15 cellular contexts compared by ENCODE assay signal in the genomic region with DNA sequence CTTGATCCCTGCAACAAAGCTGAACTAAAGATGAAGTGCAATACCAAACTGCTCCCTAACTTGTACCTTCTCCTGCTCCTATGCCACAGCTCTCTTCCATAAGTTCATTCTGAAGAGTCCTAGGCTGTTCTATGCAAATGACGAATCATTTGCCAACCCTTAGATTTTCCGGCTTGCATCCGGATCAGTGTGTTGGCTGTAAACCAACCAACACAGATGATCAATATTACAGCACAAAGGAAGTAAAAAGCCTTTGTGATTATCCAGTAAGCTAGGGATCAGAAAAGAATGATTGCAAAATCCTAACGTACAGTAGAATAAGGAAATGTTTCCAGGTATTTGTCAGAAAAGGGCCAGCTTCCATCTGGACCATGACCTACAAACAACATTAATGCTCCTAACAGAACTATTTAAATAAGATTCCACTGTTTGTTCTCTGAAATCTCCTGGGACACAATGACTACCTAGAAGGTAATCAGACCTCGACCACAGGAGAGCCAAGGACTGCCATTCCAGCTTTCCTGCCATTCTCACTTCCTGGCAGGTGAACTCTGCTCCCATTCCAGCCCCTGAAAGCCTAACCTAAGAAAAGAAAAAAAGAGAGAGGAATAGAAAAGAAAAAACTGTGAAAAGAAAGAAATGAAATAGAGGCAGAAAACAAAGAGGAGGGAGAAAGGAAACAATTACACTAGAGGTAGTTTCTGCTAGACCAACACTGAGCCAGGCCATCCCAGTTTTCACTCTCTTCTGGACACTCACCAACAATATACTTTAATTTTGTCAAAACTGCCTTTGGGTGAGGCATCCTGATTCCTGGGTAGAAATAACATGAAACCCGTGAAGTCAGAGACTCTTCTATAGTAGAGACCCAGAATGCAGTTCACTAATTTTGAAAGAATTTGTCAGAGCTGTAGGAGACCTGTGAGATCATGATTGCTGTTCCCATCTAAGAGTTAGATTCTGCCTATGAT. TPM values are rescaled to one million over a fixed set of nuclear protein-coding genes. Genes with fewer than 3 reads are reported as not detected.
DNase-seq lines count a peak whose midpoint lies in the region; ATAC-seq and TF ChIP-seq lines count a peak whose summit lies in the region.
"Had no signal": no experiment of that assay in that cellular context is flagged by ENCODE, and none has a peak within 500 bp of the region (broad histone marks: within the 10 kb centered on the region; RNA-seq: fewer than 3 reads in every experiment).

No MANE protein-coding gene starts in this region.

- POLR2A ChIA-PET in HEK293 (lab: Yijun Ruan, JAX) = no interaction called here

- DNase-seq in NCI-H2029 treated with DMSO at 0.1 percent for 48 hours (lab: John Stamatoyannopoulos, UW) = peak; percentile 73
- peak; percentile 9 to 46 for DNase-seq in dermis microvascular lymphatic vessel endothelial cell (ENCODE audit: low read depth in 2 of 2)
- no peak for DNase-seq in osteoblast (ENCODE audit: insufficient read length, low spot score, missing footprints)
- no peak for DNase-seq in stimulated activated naive CD4-positive, alpha-beta T cell treated with Interleukin-2 at 50 U/mL for 16 hours (lab: John Stamatoyannopoulos, UW)
- no peak for DNase-seq in GM20000 (ENCODE audit: low spot score)
- DNase-seq: activated CD4-positive, alpha-beta T cell treated with anti-CD3 and anti-CD28 coated beads, Interleukin-2, amount 50 U/mL, for 1 hour; effector memory CD8-positive, alpha-beta T cell; left cardiac atrium; NCI-H446; nephron progenitor cell; T-helper 17 cell had no signal

- H3K4me3 ChIP-seq in HEK293 (ENCODE audit: low read depth, low read length) (no peak overlapping the region), osteoblast (ENCODE audit: insufficient read depth, low read length) (peak overlapping the region; percentile 14)

- H3K9me3 ChIP-seq in HEK293 (ENCODE audit: control insufficient read depth, insufficient read depth, low read depth, low read length) = no peaks in the 10 kb centered on the region
- no peaks in the 10 kb centered on the region for H3K9me3 ChIP-seq in osteoblast (ENCODE audit: low read depth, low read length)

- peak overlapping the region; percentile 24 for H2AFZ ChIP-seq in osteoblast (ENCODE audit: low read length)

- no peak for TF ChIP-seq CTCF in HEK293 (tag by site-specific recombination; IDR thresholded peaks at IDR 0.05)
- no peak for TF ChIP-seq CTCF in osteoblast (IDR thresholded peaks at IDR 0.05; ENCODE audit: extremely low read depth, low read depth, low read length)
- TF ChIP-seq CTCF in GM20000 (IDR thresholded peaks at IDR 0.05; ENCODE audit: extremely low read depth, missing control alignments) = no peak

- H3K4me1 ChIP-seq in HEK293 (ENCODE audit: control insufficient read depth, insufficient read depth, low read length) (peaks cover 12% of the 10 kb centered on the region), osteoblast (ENCODE audit: insufficient read depth, low read length) (peaks cover 21% of the 10 kb centered on the region)

- H3K79me2 ChIP-seq in osteoblast (ENCODE audit: insufficient read depth, low read length) = peaks cover 55% of the 10 kb centered on the region

- H3K4me2 ChIP-seq in osteoblast (ENCODE audit: insufficient read depth, low read length) = peak overlapping the region; percentile 25

- H3K27ac ChIP-seq in HEK293 (ENCODE audit: extremely low read depth, low read depth, low read length) = no peak overlapping the region
- peak overlapping the region; percentile 46 for H3K27ac ChIP-seq in osteoblast (ENCODE audit: low read depth, low read length)

- H3K27me3 ChIP-seq in osteoblast (ENCODE audit: insufficient read depth, low read length) = no peaks in the 10 kb centered on the region

- no peaks in the 10 kb centered on the region for H4K20me1 ChIP-seq in osteoblast (ENCODE audit: insufficient read depth, low read length)

- no peak for ATAC-seq in GM21360 (IDR thresholded peaks at IDR 0.05; ENCODE audit: unreplicated experiment)
- ATAC-seq: effector memory CD8-positive, alpha-beta T cell; HCT116; left cardiac atrium; sciatic nerve; T-helper 17 cell had no signal

- CTCF ChIA-PET in HEK293 (lab: Yijun Ruan, JAX) = interaction anchor here (0.7 to 1.6 kb wide), 5 partner anchors 9 to 51 kb away, joined by 3 to 4 read pairs (median 3); no protein-coding TSS in a partner anchor

- no peaks in the 10 kb centered on the region for H3K36me3 ChIP-seq in HEK293 (ENCODE audit: control insufficient read depth in 2 of 2, insufficient read depth in 1 of 2, low read length in 2 of 2)
- no peaks in the 10 kb centered on the region for H3K36me3 ChIP-seq in osteoblast (ENCODE audit: insufficient read depth, low read length)

TF ChIP-seq in HEK293, 187 proteins besides CTCF, POLR2A, EP300 and RAD21:
- no peak for TF ChIP-seq SALL2 (tag by site-specific recombination; IDR thresholded peaks at IDR 0.05; ENCODE audit: borderline replicate concordance)
- peak; percentile 71 for TF ChIP-seq ZBTB20 (tag by site-specific recombination; IDR thresholded peaks at IDR 0.05)
- no peak for TF ChIP-seq ZNF549 (tag by site-specific recombination; IDR thresholded peaks at IDR 0.05)
- TF ChIP-seq ZNF548 (tag by site-specific recombination; IDR thresholded peaks at IDR 0.05) = no peak
- TF ChIP-seq ZEB2 (tag by site-specific recombination; IDR thresholded peaks at IDR 0.05) = no peak
- no peak for TF ChIP-seq KLF9 (tag by site-specific recombination; IDR thresholded peaks at IDR 0.05; ENCODE audit: low read depth)
- no peak for TF ChIP-seq ZNF121 (tag by site-specific recombination; IDR thresholded peaks at IDR 0.05)

RNA-seq across cellular contexts. Expression of a gene that starts 19.7 kb away (rescaled TPM):
- total RNA-seq in dermis microvascular lymphatic vessel endothelial cell = 6.2 and 9.2 TPM in 2 replicates
- 23.2 and 30.9 TPM in 2 replicates for total RNA-seq in osteoblast

Comparison
In these comparisons a context has a peak if more than half of its experiments do, and no peak if none do; other contexts are left out.
1. DNase-seq: peak in NCI-H2029 treated with DMSO at 0.1 percent for 48 hours (single experiment) and dermis microvascular lymphatic vessel endothelial cell (2 of 2); none in osteoblast (single experiment), stimulated activated naive CD4-positive, alpha-beta T cell treated with Interleukin-2 at 50 U/mL for 16 hours (single experiment) and GM20000 (single experiment).